ENCODE assay signal across 8 cellular contexts in genomic region chr18:47149457-47150028, GRCh38. TPM values are rescaled to one million over a fixed set of nuclear protein-coding genes. Genes with fewer than 3 reads are reported as not detected.
DNase-seq lines count a peak whose midpoint lies in the region; ATAC-seq, FAIRE-seq and TF ChIP-seq lines count a peak whose summit lies in the region.

No MANE protein-coding gene starts in this region.

- no peaks in the 10 kb centered on the region for H3K36me3 ChIP-seq in H7 (replicated peaks; ENCODE audit: control insufficient read depth, insufficient read depth, low read length)
- H3K36me3 ChIP-seq in WERI-Rb-1, result peaks cover 18% of the 10 kb centered on the region
- H3K36me3 ChIP-seq in gastroesophageal sphincter, result peaks cover 0 to 14% of the 10 kb centered on the region in 2 donors

- DNase-seq in A549 (ENCODE audit: low read depth in 1 of 2, low spot score in 1 of 2), result peak in 1 of 2 experiments; percentile 1
- peak; percentile 36 for DNase-seq in H7
- no peak for DNase-seq in WERI-Rb-1
- DNase-seq in progenitor cell of endocrine pancreas (ENCODE audit: low spot score, unreplicated experiment), result no peak
- no peak for DNase-seq in NCI-H2107 (lab: John Stamatoyannopoulos, UW)

- WGBS in A549 (ENCODE audit: missing lambda C conversion rate), result 28% methylated on average over 12 of the region's 12 CpGs
- 17 to 25% methylated on average over 9 to 11 of the region's 12 CpGs for WGBS in gastroesophageal sphincter (ENCODE audit: low coverage in 1 of 2), 2 donors

- FAIRE-seq in A549 (lab: Jason Lieb, UNC), result no peak

- no peaks in the 10 kb centered on the region for H3K27me3 Mint-ChIP-seq in progenitor cell of endocrine pancreas

- H3K4me2 ChIP-seq in A549, result peak overlapping the region; percentile 80

- TF ChIP-seq EP300 in A549 (IDR thresholded peaks at IDR 0.05) (no peak), gastroesophageal sphincter (IDR thresholded peaks at IDR 0.05) (no peak)

- no peak for TF ChIP-seq CTCF in A549 (IDR thresholded peaks at IDR 0.05)
- TF ChIP-seq CTCF in WERI-Rb-1 (IDR thresholded peaks at IDR 0.05; ENCODE audit: low read depth, low read length), result no peak
- no peak for TF ChIP-seq CTCF in gastroesophageal sphincter (IDR thresholded peaks at IDR 0.05)
- TF ChIP-seq CTCF in progenitor cell of endocrine pancreas (IDR thresholded peaks at IDR 0.05; ENCODE audit: unreplicated experiment), result no peak

- H3K9me3 Mint-ChIP-seq in progenitor cell of endocrine pancreas (ENCODE audit: low read depth), result no peaks in the 10 kb centered on the region

- peaks cover 8% of the 10 kb centered on the region; the same call in 1 of the 3 replicates for H3K4me1 ChIP-seq in A549
- H3K4me1 ChIP-seq in gastroesophageal sphincter, result peaks cover 0 to 37% (median 17%) of the 10 kb centered on the region in 3 donors

- H3K4me3 ChIP-seq in A549 (peak overlapping the region; percentile 54), H7 (ENCODE audit: insufficient read depth, low read depth, low read length) (peak overlapping the region; percentile 58), WERI-Rb-1 (ENCODE audit: low read depth, low read length) (peak overlapping the region; percentile 62), gastroesophageal sphincter (peak overlapping the region; percentile 68 to 91)

- ATAC-seq in A549 (peak in 1 of 2 experiments; percentile 17; a peak in 4 of 6 replicates), gastroesophageal sphincter (no peak), HG02840 (IDR thresholded peaks at IDR 0.05; ENCODE audit: low FRiP score, unreplicated experiment) (no peak), GM18502 (IDR thresholded peaks at IDR 0.05; ENCODE audit: poor library complexity, unreplicated experiment) (no peak)

- H3K27ac ChIP-seq in A549, result peak overlapping the region; percentile 79 to 87
- peak overlapping the region; percentile 91 for H3K27ac ChIP-seq in WERI-Rb-1
- H3K27ac ChIP-seq in gastroesophageal sphincter, result peak overlapping the region; percentile 84 to 96 (median 92)

- TF ChIP-seq POLR2A in A549 (IDR thresholded peaks at IDR 0.05; ENCODE audit: low read length), result no peak
- no peak for TF ChIP-seq POLR2A in gastroesophageal sphincter (IDR thresholded peaks at IDR 0.05)

- TF ChIP-seq RAD21 in A549 (conservative IDR thresholded peaks at IDR 0.05 in 1 of 2, IDR thresholded peaks at IDR 0.05 in 1 of 2), result no peak

- peak overlapping the region; percentile 88 for H3K4me3 Mint-ChIP-seq in progenitor cell of endocrine pancreas (ENCODE audit: low read depth)

- H3K4me1 Mint-ChIP-seq in progenitor cell of endocrine pancreas (ENCODE audit: low read depth), result peaks cover 21% of the 10 kb centered on the region

- no peaks in the 10 kb centered on the region for H3K36me3 Mint-ChIP-seq in progenitor cell of endocrine pancreas (ENCODE audit: insufficient read depth)

- CTCF ChIA-PET in A549 (lab: Yijun Ruan, JAX), result interaction anchor here (0.7 to 1.2 kb wide), 3 partner anchors 15 to 55 kb away, joined by 3 to 5 read pairs (median 4); no protein-coding TSS in a partner anchor

- no peaks in the 10 kb centered on the region for H3K9me3 ChIP-seq in A549
- H3K9me3 ChIP-seq in WERI-Rb-1 (ENCODE audit: severe bottlenecking), result no peaks in the 10 kb centered on the region
- no peaks in the 10 kb centered on the region for H3K9me3 ChIP-seq in gastroesophageal sphincter

- H3K27ac Mint-ChIP-seq in progenitor cell of endocrine pancreas, result peak overlapping the region; percentile 98

- H3K27me3 ChIP-seq in H7 (ENCODE audit: control insufficient read depth, insufficient read depth, low read length) (no peaks in the 10 kb centered on the region), WERI-Rb-1 (ENCODE audit: insufficient read depth, low read depth, severe bottlenecking) (no peaks in the 10 kb centered on the region), gastroesophageal sphincter (no peaks in the 10 kb centered on the region)

- POLR2A ChIA-PET in A549 (lab: Yijun Ruan, JAX), result interaction anchor here (0.5 to 1.5 kb wide), 10 partner anchors 14 to 657 kb away, joined by 3 to 8 read pairs (median 4); partner anchors contain the start of genes KATNAL2 and PIAS2

TF ChIP-seq in A549, 52 proteins besides CTCF, POLR2A, EP300 and RAD21:
- no peak for TF ChIP-seq ESRRA (IDR thresholded peaks at IDR 0.05; ENCODE audit: borderline replicate concordance, low read length)
- no peak for TF ChIP-seq EHMT2 (IDR thresholded peaks at IDR 0.05; ENCODE audit: low read depth)
- TF ChIP-seq POLR2AphosphoS2 (conservative IDR thresholded peaks at IDR 0.05; ENCODE audit: low read length), result no peak

RNA-seq across cellular contexts. Expression of gene HDHD2, which starts 0.8 kb away (rescaled TPM):
- polyA plus RNA-seq in A549 (2011; rRNA removed), result 12.0 and 20.0 TPM in 2 replicates
- polyA plus RNA-seq in A549 (2012; cell fraction: cytosol; rRNA removed), result 3.4 and 4.0 TPM in 2 replicates
- polyA plus RNA-seq in A549 (2012; cell fraction: nucleus; rRNA removed), result 3.0 and 3.1 TPM in 2 replicates
- 16.1 to 18.0 TPM (median 16.7 TPM) in 3 replicates for polyA plus RNA-seq in A549 (2017; fragmentation: RNase III; extraction: RNeasy Plus Mini Kit Qiagen cat#74134 plus additional on column Dnase treatment)
- polyA minus RNA-seq in A549 (2011; rRNA and poly(A)+ RNA removed), result 12.1 and 13.5 TPM in 2 replicates
- total RNA-seq in H7 (2014; rRNA removed; shearing (Covaris generic)), result 19.7 and 22.9 TPM in 2 replicates
- 10 to 100 TPM; 18.9 to 29.3 (median 25.9) TPM for total RNA-seq in gastroesophageal sphincter
- 47.2 and 57.0 TPM in 2 replicates for total RNA-seq in progenitor cell of endocrine pancreas

RNA-seq across cellular contexts. Expression of gene IER3IP1, which starts 26.6 kb away (rescaled TPM):
- polyA plus RNA-seq in A549 (2011; rRNA removed) (15.8 and 24.5 TPM in 2 replicates), A549 (2017; fragmentation: RNase III; extraction: RNeasy Plus Mini Kit Qiagen cat#74134 plus additional on column Dnase treatment) (25.1 to 29.0 TPM (median 28.0 TPM) in 3 replicates)
- polyA plus RNA-seq in A549 (2012; cell fraction: cytosol; rRNA removed), result 9.7 and 10.7 TPM in 2 replicates
- 1.4 and 1.9 TPM in 2 replicates for polyA plus RNA-seq in A549 (2012; cell fraction: nucleus; rRNA removed)
- polyA minus RNA-seq in A549 (2011; rRNA and poly(A)+ RNA removed), result 4.3 and 7.4 TPM in 2 replicates
- 15.0 and 22.7 TPM in 2 replicates for total RNA-seq in H7 (2014; rRNA removed; shearing (Covaris generic))
- total RNA-seq in gastroesophageal sphincter (10 to 100 TPM in 3 of 4 donors, 1 to 10 TPM in 1; 7.1 to 13.8 (median 10.5) TPM), progenitor cell of endocrine pancreas (8.4 and 9.5 TPM in 2 replicates)
